Comparison of ENCODE assay signal across 15 cellular contexts in genomic region chr2:120302301-120302700, GRCh38.
"Had no signal": no experiment of that assay in that cellular context is flagged by ENCODE, and none has a peak within 500 bp of the region (broad histone marks: within the 10 kb centered on the region; RNA-seq: fewer than 3 reads in every experiment).

No MANE protein-coding gene starts in this region.

- H3K4me3 Mint-ChIP-seq: memory B cell; naive B cell; stimulated activated effector memory CD8-positive, alpha-beta T cell treated with anti-CD3 and anti-CD28 coated beads, Interleukin-12 subunit alpha, Interleukin-12 subunit beta, amount 100 ng/mL, for 72 hours had no signal

- H3K4me3 ChIP-seq: esophagus squamous epithelium, heart right ventricle, mucosa of descending colon, sigmoid colon, upper lobe of right lung had no signal

- H3K9me3 ChIP-seq: esophagus squamous epithelium, heart right ventricle, mucosa of descending colon, sigmoid colon, upper lobe of right lung had no signal

- H3K27me3 Mint-ChIP-seq: memory B cell, naive B cell had no signal

- H3K9me3 Mint-ChIP-seq: memory B cell; naive B cell; stimulated activated effector memory CD8-positive, alpha-beta T cell treated with anti-CD3 and anti-CD28 coated beads, Interleukin-12 subunit alpha, Interleukin-12 subunit beta, amount 100 ng/mL, for 72 hours had no signal

- H3K4me1 ChIP-seq: sigmoid colon, upper lobe of right lung had no signal

- DNase-seq: activated CD4-positive, alpha-beta T cell treated with anti-CD3 and anti-CD28 coated beads, Interleukin-2, amount 50 U/mL, for 1 hour; activated CD4-positive, CD25-positive, alpha-beta regulatory T cell; activated naive CD4-positive, alpha-beta T cell; aorta; brain microvascular endothelial cell; cortex of kidney; esophagus squamous epithelium; heart right ventricle; mucosa of descending colon; naive B cell; sigmoid colon; stimulated activated CD4-positive, alpha-beta T cell treated with anti-CD3 and anti-CD28 coated beads, Interleukin-4, amount 100 ng/mL, for 24 hours; upper lobe of right lung had no signal

- H3K27ac ChIP-seq: brain microvascular endothelial cell, esophagus squamous epithelium, heart right ventricle, sigmoid colon, upper lobe of right lung had no signal

- ATAC-seq: mucosa of descending colon; stimulated activated effector memory CD8-positive, alpha-beta T cell treated with anti-CD3 and anti-CD28 coated beads, Interleukin-12 subunit alpha, Interleukin-12 subunit beta, amount 100 ng/mL, for 72 hours; upper lobe of right lung had no signal
